ENCODE assay signal across 7 cellular contexts in the genomic region with DNA sequence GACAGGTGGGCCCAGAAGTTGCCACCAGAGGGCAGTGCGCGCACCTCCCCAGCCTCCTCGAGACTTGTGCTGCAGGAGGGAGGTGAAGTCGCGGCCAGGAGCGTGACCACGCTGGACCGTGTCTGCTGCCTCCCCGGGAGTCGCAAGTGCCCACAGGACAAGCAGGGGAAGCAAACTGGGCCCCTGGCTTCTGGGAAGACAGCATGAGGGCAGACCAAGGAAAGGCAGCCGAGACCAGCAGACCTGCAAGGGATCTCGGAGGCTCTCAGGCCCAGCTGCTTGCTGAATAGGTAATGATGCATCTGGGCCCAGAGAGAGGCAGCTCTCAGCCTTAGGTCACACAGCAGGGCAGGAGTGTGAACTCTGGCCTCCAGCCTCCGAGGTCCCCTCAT.
A peak's percentile ranks its signal among the peaks of the same experiment; 100 is the strongest.
DNase-seq lines count a peak whose midpoint lies in the region; ATAC-seq and TF ChIP-seq lines count a peak whose summit lies in the region.

No MANE protein-coding gene starts in this region.

- no peak for ATAC-seq in GM21447 (IDR thresholded peaks at IDR 0.05; ENCODE audit: unreplicated experiment)

- H3K27ac ChIP-seq in caudate nucleus (ENCODE audit: low read depth, low read length): no peak overlapping the region

- TF ChIP-seq CTCF in GM12872 (IDR thresholded peaks at IDR 0.05; ENCODE audit: insufficient read depth, low read depth, low read length): peak; percentile 95

- peak; percentile 51 for DNase-seq in NCI-H1436 (lab: John Stamatoyannopoulos, UW)
- DNase-seq in activated CD4-positive, CD25-positive, alpha-beta regulatory T cell treated with anti-CD3 and anti-CD28 coated beads, Interleukin-2, amount 50 U/mL, for 72 hours: peak; percentile 90
- peak in 55 of 61 donors; percentile 6 to 77 (median 54) for DNase-seq in caudate nucleus (lab: John Stamatoyannopoulos, UW)
- DNase-seq in left kidney (ENCODE audit: low read depth, low spot score): peak; percentile 92
- peak; percentile 88 to 90 for DNase-seq in stimulated activated CD4-positive, alpha-beta T cell treated with anti-CD3 and anti-CD28 coated beads, Interleukin-2, amount 100 ng/mL, for 24 hours
